11 cellular contexts compared by ENCODE assay signal in genomic region chr21:14506859-14507457, GRCh38. TPM values are rescaled to one million over a fixed set of nuclear protein-coding genes. Genes with fewer than 3 reads are reported as not detected.
DNase-seq lines count a peak whose midpoint lies in the region; ATAC-seq lines count a peak whose summit lies in the region.
"Not testable (repeated sequence)": the region's sequence is repeated elsewhere in the genome, so short reads cannot be mapped to it uniquely, and the experiment has no call there.
"Had no signal": no experiment of that assay in that cellular context is flagged by ENCODE, and none has a peak within 500 bp of the region (broad histone marks: within the 10 kb centered on the region; RNA-seq: fewer than 3 reads in every experiment).

No MANE protein-coding gene starts in this region.

- not testable (repeated sequence) for H3K27ac ChIP-seq in CD4-positive, alpha-beta memory T cell (ENCODE audit: low read depth, low read length)

- H3K27me3 Mint-ChIP-seq in CD4-positive, alpha-beta memory T cell; T-helper 1 cell treated with Interleukin-12 subunit alpha and Interleukin-12 subunit beta and Interleukin-4 antibody, amounts not matched to agents 30 μg/mL and 1 μg/mL, for 36 hours (ENCODE audit: low read depth); activated T-cell treated with anti-CD3 and anti-CD28 coated beads, Interleukin-2, amount 50 U/mL, for 24 hours; activated T-helper 2 cell treated with anti-CD3 and anti-CD28 coated beads, Interferon-gamma antibody, Interleukin-2, Interleukin-4, amounts not matched to agents 10 μg/mL and 5 μg/mL and 100 μg/mL, durations not matched to agents 14 hours and 24 hours and 36 hours (ENCODE audit: low read depth); activated naive CD8-positive, alpha-beta T cell treated with anti-CD3 and anti-CD28 coated beads, Interleukin-2, amount 10 ng/mL, durations not matched to agents 7 days and 5 days; dendritic cell treated with granulocyte-macrophage colony-stimulating factor and Interleukin-4, amounts not matched to agents 40 ng/mL and 50 ng/mL, for 4 days: not testable (repeated sequence)

- not testable (repeated sequence) for H3K9me3 ChIP-seq in CD4-positive, alpha-beta memory T cell (ENCODE audit: control insufficient read depth in 1 of 2, low read length in 2 of 2)

- H3K4me3 ChIP-seq in CD4-positive, alpha-beta memory T cell (ENCODE audit: low read length in 2 of 2): not testable (repeated sequence)

- H3K9me3 Mint-ChIP-seq in CD4-positive, alpha-beta memory T cell; stimulated activated effector memory CD8-positive, alpha-beta T cell treated with anti-CD3 and anti-CD28 coated beads, Interleukin-12 subunit alpha, Interleukin-12 subunit beta, amount 100 ng/mL, for 72 hours: not testable (repeated sequence)
- H3K9me3 Mint-ChIP-seq in T-helper 1 cell treated with Interleukin-12 subunit alpha and Interleukin-12 subunit beta and Interleukin-4 antibody, amounts not matched to agents 30 μg/mL and 1 μg/mL, for 36 hours: peaks cover 23% of the 10 kb centered on the region
- peaks cover 10% of the 10 kb centered on the region for H3K9me3 Mint-ChIP-seq in activated T-cell treated with anti-CD3 and anti-CD28 coated beads, Interleukin-2, amount 50 U/mL, for 24 hours
- peaks cover 36% of the 10 kb centered on the region for H3K9me3 Mint-ChIP-seq in activated T-helper 2 cell treated with anti-CD3 and anti-CD28 coated beads, Interferon-gamma antibody, Interleukin-2, Interleukin-4, amounts not matched to agents 10 μg/mL and 5 μg/mL and 100 μg/mL, durations not matched to agents 14 hours and 24 hours and 36 hours
- H3K9me3 Mint-ChIP-seq in activated naive CD8-positive, alpha-beta T cell treated with anti-CD3 and anti-CD28 coated beads, Interleukin-2, amount 10 ng/mL, durations not matched to agents 7 days and 5 days: peaks cover 15% of the 10 kb centered on the region
- peaks cover 18% of the 10 kb centered on the region for H3K9me3 Mint-ChIP-seq in dendritic cell treated with granulocyte-macrophage colony-stimulating factor and Interleukin-4, amounts not matched to agents 40 ng/mL and 50 ng/mL, for 4 days

- intact Hi-C loops in CD4-positive, alpha-beta memory T cell (cut with micrococcal nuclease); activated T-helper 2 cell treated with anti-CD3 and anti-CD28 coated beads, Interferon-gamma antibody, Interleukin-2, Interleukin-4, amounts not matched to agents 10 μg/mL and 5 μg/mL and 100 μg/mL, durations not matched to agents 14 hours and 24 hours and 36 hours (cut with micrococcal nuclease); dendritic cell treated with granulocyte-macrophage colony-stimulating factor and Interleukin-4, amounts not matched to agents 40 ng/mL and 50 ng/mL, for 4 days (cut with micrococcal nuclease): not testable (repeated sequence)

- ATAC-seq in activated naive CD8-positive, alpha-beta T cell treated with anti-CD3 and anti-CD28 coated beads, Interleukin-2, amount 10 ng/mL, durations not matched to agents 7 days and 5 days (ENCODE audit: low read depth); stimulated activated effector memory CD8-positive, alpha-beta T cell treated with anti-CD3 and anti-CD28 coated beads, Interleukin-12 subunit alpha, Interleukin-12 subunit beta, amount 100 ng/mL, for 72 hours: not testable (repeated sequence)

- H3K36me3 Mint-ChIP-seq in CD4-positive, alpha-beta memory T cell: peaks cover 94 to 97% of the 10 kb centered on the region in 2 donors
- peaks cover 95% of the 10 kb centered on the region for H3K36me3 Mint-ChIP-seq in T-helper 1 cell treated with Interleukin-12 subunit alpha and Interleukin-12 subunit beta and Interleukin-4 antibody, amounts not matched to agents 30 μg/mL and 1 μg/mL, for 36 hours (ENCODE audit: low read depth)
- H3K36me3 Mint-ChIP-seq in activated T-cell treated with anti-CD3 and anti-CD28 coated beads, Interleukin-2, amount 50 U/mL, for 24 hours (ENCODE audit: low read depth): peaks cover 97% of the 10 kb centered on the region
- H3K36me3 Mint-ChIP-seq in activated T-helper 2 cell treated with anti-CD3 and anti-CD28 coated beads, Interferon-gamma antibody, Interleukin-2, Interleukin-4, amounts not matched to agents 10 μg/mL and 5 μg/mL and 100 μg/mL, durations not matched to agents 14 hours and 24 hours and 36 hours (ENCODE audit: low read depth): peaks cover 100% of the 10 kb centered on the region
- H3K36me3 Mint-ChIP-seq in activated naive CD8-positive, alpha-beta T cell treated with anti-CD3 and anti-CD28 coated beads, Interleukin-2, amount 10 ng/mL, durations not matched to agents 7 days and 5 days: peaks cover 95% of the 10 kb centered on the region
- H3K36me3 Mint-ChIP-seq in dendritic cell treated with granulocyte-macrophage colony-stimulating factor and Interleukin-4, amounts not matched to agents 40 ng/mL and 50 ng/mL, for 4 days (ENCODE audit: low read depth): peaks cover 100% of the 10 kb centered on the region
- H3K36me3 Mint-ChIP-seq in stimulated activated effector memory CD8-positive, alpha-beta T cell treated with anti-CD3 and anti-CD28 coated beads, Interleukin-12 subunit alpha, Interleukin-12 subunit beta, amount 100 ng/mL, for 72 hours: peaks cover 100% of the 10 kb centered on the region

- peaks cover 30% of the 10 kb centered on the region for H3K36me3 ChIP-seq in CD4-positive, alpha-beta memory T cell (ENCODE audit: insufficient read depth, low read length)

- POLR2A ChIA-PET in CD4-positive, alpha-beta memory T cell (lab: Charles Lee; ENCODE audit: partially characterized antibody): interaction anchor here (1.4 kb wide), 1 partner anchor 10 kb away, joined by 4 read pairs; no protein-coding TSS in a partner anchor
- POLR2A ChIA-PET in activated naive CD8-positive, alpha-beta T cell treated with anti-CD3 and anti-CD28 coated beads, Interleukin-2, amount 10 ng/mL, durations not matched to agents 7 days and 5 days (lab: Charles Lee): not testable (repeated sequence)

- H3K4me1 Mint-ChIP-seq in CD4-positive, alpha-beta memory T cell: peaks cover 50 to 70% (median 62%) of the 10 kb centered on the region in 4 donors
- H3K4me1 Mint-ChIP-seq in T-helper 1 cell treated with Interleukin-12 subunit alpha and Interleukin-12 subunit beta and Interleukin-4 antibody, amounts not matched to agents 30 μg/mL and 1 μg/mL, for 36 hours (ENCODE audit: low read depth): peaks cover 58% of the 10 kb centered on the region
- peaks cover 54% of the 10 kb centered on the region for H3K4me1 Mint-ChIP-seq in activated T-cell treated with anti-CD3 and anti-CD28 coated beads, Interleukin-2, amount 50 U/mL, for 24 hours (ENCODE audit: low read depth)
- H3K4me1 Mint-ChIP-seq in activated T-helper 2 cell treated with anti-CD3 and anti-CD28 coated beads, Interferon-gamma antibody, Interleukin-2, Interleukin-4, amounts not matched to agents 10 μg/mL and 5 μg/mL and 100 μg/mL, durations not matched to agents 14 hours and 24 hours and 36 hours (ENCODE audit: low read depth): peaks cover 55% of the 10 kb centered on the region
- peaks cover 44% of the 10 kb centered on the region for H3K4me1 Mint-ChIP-seq in activated naive CD8-positive, alpha-beta T cell treated with anti-CD3 and anti-CD28 coated beads, Interleukin-2, amount 10 ng/mL, durations not matched to agents 7 days and 5 days
- H3K4me1 Mint-ChIP-seq in dendritic cell treated with granulocyte-macrophage colony-stimulating factor and Interleukin-4, amounts not matched to agents 40 ng/mL and 50 ng/mL, for 4 days (ENCODE audit: low read depth): peaks cover 68% of the 10 kb centered on the region
- peaks cover 58% of the 10 kb centered on the region for H3K4me1 Mint-ChIP-seq in stimulated activated effector memory CD8-positive, alpha-beta T cell treated with anti-CD3 and anti-CD28 coated beads, Interleukin-12 subunit alpha, Interleukin-12 subunit beta, amount 100 ng/mL, for 72 hours

- H3K27ac Mint-ChIP-seq in CD4-positive, alpha-beta memory T cell: peak overlapping the region in 4 of 7 donors; percentile 14 to 70 (median 45)
- peak overlapping the region; percentile 24 for H3K27ac Mint-ChIP-seq in T-helper 1 cell treated with Interleukin-12 subunit alpha and Interleukin-12 subunit beta and Interleukin-4 antibody, amounts not matched to agents 30 μg/mL and 1 μg/mL, for 36 hours
- H3K27ac Mint-ChIP-seq in activated T-cell treated with anti-CD3 and anti-CD28 coated beads, Interleukin-2, amount 50 U/mL, for 24 hours: peak overlapping the region; percentile 64
- peak overlapping the region; percentile 63 for H3K27ac Mint-ChIP-seq in activated T-helper 2 cell treated with anti-CD3 and anti-CD28 coated beads, Interferon-gamma antibody, Interleukin-2, Interleukin-4, amounts not matched to agents 10 μg/mL and 5 μg/mL and 100 μg/mL, durations not matched to agents 14 hours and 24 hours and 36 hours
- H3K27ac Mint-ChIP-seq in activated naive CD8-positive, alpha-beta T cell treated with anti-CD3 and anti-CD28 coated beads, Interleukin-2, amount 10 ng/mL, durations not matched to agents 7 days and 5 days: not testable (repeated sequence)
- peak overlapping the region; percentile 13 for H3K27ac Mint-ChIP-seq in dendritic cell treated with granulocyte-macrophage colony-stimulating factor and Interleukin-4, amounts not matched to agents 40 ng/mL and 50 ng/mL, for 4 days
- peak overlapping the region; percentile 21 for H3K27ac Mint-ChIP-seq in stimulated activated effector memory CD8-positive, alpha-beta T cell treated with anti-CD3 and anti-CD28 coated beads, Interleukin-12 subunit alpha, Interleukin-12 subunit beta, amount 100 ng/mL, for 72 hours

- H3K4me3 Mint-ChIP-seq in CD4-positive, alpha-beta memory T cell: peak overlapping the region in 2 of 8 donors; percentile 9 to 50
- H3K4me3 Mint-ChIP-seq in T-helper 1 cell treated with Interleukin-12 subunit alpha and Interleukin-12 subunit beta and Interleukin-4 antibody, amounts not matched to agents 30 μg/mL and 1 μg/mL, for 36 hours; activated T-cell treated with anti-CD3 and anti-CD28 coated beads, Interleukin-2, amount 50 U/mL, for 24 hours; activated T-helper 2 cell treated with anti-CD3 and anti-CD28 coated beads, Interferon-gamma antibody, Interleukin-2, Interleukin-4, amounts not matched to agents 10 μg/mL and 5 μg/mL and 100 μg/mL, durations not matched to agents 14 hours and 24 hours and 36 hours (ENCODE audit: low read depth); dendritic cell treated with granulocyte-macrophage colony-stimulating factor and Interleukin-4, amounts not matched to agents 40 ng/mL and 50 ng/mL, for 4 days; stimulated activated effector memory CD8-positive, alpha-beta T cell treated with anti-CD3 and anti-CD28 coated beads, Interleukin-12 subunit alpha, Interleukin-12 subunit beta, amount 100 ng/mL, for 72 hours: not testable (repeated sequence)
- H3K4me3 Mint-ChIP-seq in activated naive CD8-positive, alpha-beta T cell treated with anti-CD3 and anti-CD28 coated beads, Interleukin-2, amount 10 ng/mL, durations not matched to agents 7 days and 5 days: peak overlapping the region; percentile 3

- peaks cover 15% of the 10 kb centered on the region for H3K4me1 ChIP-seq in CD4-positive, alpha-beta memory T cell (ENCODE audit: insufficient read depth, low read length)

- not testable (repeated sequence) for H3K27me3 ChIP-seq in CD4-positive, alpha-beta memory T cell (ENCODE audit: insufficient read depth, low read length)

- DNase-seq in CD4-positive, alpha-beta memory T cell; activated T-cell treated with anti-CD3 and anti-CD28 coated beads, Interleukin-2, amount 50 U/mL, for 24 hours; activated T-helper 2 cell treated with anti-CD3 and anti-CD28 coated beads, Interferon-gamma antibody, Interleukin-2, Interleukin-4, amounts not matched to agents 10 μg/mL and 5 μg/mL and 100 μg/mL, durations not matched to agents 14 hours and 24 hours and 36 hours (ENCODE audit: low spot score); activated naive CD8-positive, alpha-beta T cell treated with anti-CD3 and anti-CD28 coated beads, Interleukin-2, amount 10 ng/mL, durations not matched to agents 7 days and 5 days; stimulated activated effector memory CD8-positive, alpha-beta T cell treated with anti-CD3 and anti-CD28 coated beads, Interleukin-12 subunit alpha, Interleukin-12 subunit beta, amount 100 ng/mL, for 72 hours (ENCODE audit: low spot score in 2 of 2): not testable (repeated sequence)

- CTCF ChIA-PET in CD4-positive, alpha-beta memory T cell (lab: Charles Lee; ENCODE audit: partially characterized antibody): interaction anchor here (0.7 to 2.0 kb wide), 2 partner anchors 48 to 228 kb away, joined by 3 to 7 read pairs; no protein-coding TSS in a partner anchor

RNA-seq across cellular contexts. Expression of gene SAMSN1, which starts 39.2 kb away (rescaled TPM):
- total RNA-seq in CD4-positive, alpha-beta memory T cell: 10 to 100 TPM; 58.0 to 59.5 TPM
- 10 to 100 TPM; 50.8 to 56.3 TPM for polyA plus RNA-seq in CD4-positive, alpha-beta memory T cell
- 73.0 and 79.0 TPM in 2 replicates for total RNA-seq in activated T-helper 2 cell treated with anti-CD3 and anti-CD28 coated beads, Interferon-gamma antibody, Interleukin-2, Interleukin-4, amounts not matched to agents 10 μg/mL and 5 μg/mL and 100 μg/mL, durations not matched to agents 14 hours and 24 hours and 36 hours
- total RNA-seq in activated naive CD8-positive, alpha-beta T cell treated with anti-CD3 and anti-CD28 coated beads, Interleukin-2, amount 10 ng/mL, durations not matched to agents 7 days and 5 days: 100 to 1,000 TPM; 121 to 125 TPM
- total RNA-seq: A172, Daoy, GM23248, HepG2 had no signal
- polyA plus RNA-seq: GM23248 had no signal
